ENCODE assay signal across 11 cellular contexts in genomic region chr6:156767603-156768467, GRCh38. TPM values are rescaled to one million over a fixed set of nuclear protein-coding genes. Genes with fewer than 3 reads are reported as not detected.
DNase-seq lines count a peak whose midpoint lies in the region; ATAC-seq and TF ChIP-seq lines count a peak whose summit lies in the region.
"Had no signal": no experiment of that assay in that cellular context is flagged by ENCODE, and none has a peak within 500 bp of the region (broad histone marks: within the 10 kb centered on the region; RNA-seq: fewer than 3 reads in every experiment).

No MANE protein-coding gene starts in this region.

- no peaks in the 10 kb centered on the region for H3K9me3 ChIP-seq in OCI-LY7 (ENCODE audit: low read length)

- no peak for DNase-seq in activated naive CD4-positive, alpha-beta T cell treated with anti-CD3 and anti-CD28 coated beads, Interleukin-2, amount 50 U/mL, for 72 hours (ENCODE audit: low spot score in 2 of 2)
- no peak for DNase-seq in activated naive CD4-positive, alpha-beta T cell treated with anti-CD3 and anti-CD28 coated beads, Interleukin-2, amount 50 U/mL, for 16 hours
- DNase-seq in OCI-LY7 (ENCODE audit: low spot score) (peak; percentile 80), midbrain (lab: John Stamatoyannopoulos, UW) (no peak), NCI-H82 (lab: John Stamatoyannopoulos, UW) (no peak)
- DNase-seq in activated CD4-positive, alpha-beta memory T cell treated with anti-CD3 and anti-CD28 coated beads, Interleukin-2, amount 10 ng/mL, durations not matched to agents 7 days and 5 days = no peak
- DNase-seq in stimulated activated CD4-positive, alpha-beta T cell treated with anti-CD3 and anti-CD28 coated beads, Interleukin-4, amount 100 ng/mL, for 1 hour = no peak
- DNase-seq: KG1, T-helper 9 cell had no signal

- no peaks in the 10 kb centered on the region for H3K79me2 ChIP-seq in OCI-LY7 (ENCODE audit: insufficient read depth, low read depth, low read length)

- intact Hi-C loops in OCI-LY7 (cut with micrococcal nuclease; ENCODE audit: unreplicated experiment) = no loop called here

- H2AFZ ChIP-seq in OCI-LY7 (ENCODE audit: low read length) = no peak overlapping the region

- H3K27ac ChIP-seq in OCI-LY7 (ENCODE audit: low read depth, low read length, poor library complexity, severe bottlenecking) = no peak overlapping the region

- no peak overlapping the region for H3K4me3 ChIP-seq in OCI-LY7 (ENCODE audit: low read depth, low read length, poor library complexity, severe bottlenecking)

- no peaks in the 10 kb centered on the region for H3K27me3 Mint-ChIP-seq in activated CD4-positive, alpha-beta memory T cell treated with anti-CD3 and anti-CD28 coated beads, Interleukin-2, amount 10 ng/mL, durations not matched to agents 7 days and 5 days

- H3K36me3 Mint-ChIP-seq in activated naive CD4-positive, alpha-beta T cell treated with anti-CD3 and anti-CD28 coated beads, Interleukin-2, amount 50 U/mL, for 72 hours = no peaks in the 10 kb centered on the region
- H3K36me3 Mint-ChIP-seq in activated CD4-positive, alpha-beta memory T cell treated with anti-CD3 and anti-CD28 coated beads, Interleukin-2, amount 10 ng/mL, durations not matched to agents 7 days and 5 days (ENCODE audit: low read depth) = no peaks in the 10 kb centered on the region
- H3K36me3 Mint-ChIP-seq: natural killer cell treated with Interleukin-12 subunit alpha and Interleukin-12 subunit beta and Interleukin-15 and Interleukin-18, amount 100 ng/mL, for 72 hours had no signal

- H3K4me2 ChIP-seq in OCI-LY7 (ENCODE audit: low read length) = peak overlapping the region; percentile 54

- CTCF ChIA-PET in OCI-LY7 (lab: Charles Lee; ENCODE audit: unreplicated experiment) = no interaction called here
- CTCF ChIA-PET in activated CD4-positive, alpha-beta memory T cell treated with anti-CD3 and anti-CD28 coated beads, Interleukin-2, amount 10 ng/mL, durations not matched to agents 7 days and 5 days (lab: Charles Lee) = interaction anchor here (0.7 kb wide), 1 partner anchor 202 kb away, joined by 3 read pairs; no protein-coding TSS in a partner anchor

- no peaks in the 10 kb centered on the region for H3K9me2 ChIP-seq in OCI-LY7 (ENCODE audit: insufficient read depth, low read length)

- no TSS peak for BruUV-seq in OCI-LY7 (replicated peaks; lab: Mats Ljungman, UMichigan)

- H3K4me3 Mint-ChIP-seq in activated CD4-positive, alpha-beta memory T cell treated with anti-CD3 and anti-CD28 coated beads, Interleukin-2, amount 10 ng/mL, durations not matched to agents 7 days and 5 days = no peak overlapping the region
- H3K4me3 Mint-ChIP-seq: natural killer cell treated with Interleukin-12 subunit alpha and Interleukin-12 subunit beta and Interleukin-15 and Interleukin-18, amount 100 ng/mL, for 72 hours had no signal

- TF ChIP-seq CTCF in OCI-LY7 (conservative IDR thresholded peaks at IDR 0.05; ENCODE audit: low read length) = no peak; the same call in 1 of the 2 replicates

- peak; percentile 37 to 75 for ATAC-seq in activated naive CD4-positive, alpha-beta T cell treated with anti-CD3 and anti-CD28 coated beads, Interleukin-2, amount 50 U/mL, for 72 hours
- peak; percentile 91 for ATAC-seq in HG02938 (IDR thresholded peaks at IDR 0.05; ENCODE audit: unreplicated experiment)
- ATAC-seq: natural killer cell treated with Interleukin-12 subunit alpha and Interleukin-12 subunit beta and Interleukin-15 and Interleukin-18, amount 100 ng/mL, for 72 hours had no signal

- peak overlapping the region; percentile 38 to 96 for H3K27ac Mint-ChIP-seq in activated naive CD4-positive, alpha-beta T cell treated with anti-CD3 and anti-CD28 coated beads, Interleukin-2, amount 50 U/mL, for 72 hours
- no peak overlapping the region for H3K27ac Mint-ChIP-seq in activated CD4-positive, alpha-beta memory T cell treated with anti-CD3 and anti-CD28 coated beads, Interleukin-2, amount 10 ng/mL, durations not matched to agents 7 days and 5 days

- H3K9me3 Mint-ChIP-seq in activated naive CD4-positive, alpha-beta T cell treated with anti-CD3 and anti-CD28 coated beads, Interleukin-2, amount 50 U/mL, for 72 hours = peaks cover 0 to 6% of the 10 kb centered on the region in 2 donors
- H3K9me3 Mint-ChIP-seq in activated CD4-positive, alpha-beta memory T cell treated with anti-CD3 and anti-CD28 coated beads, Interleukin-2, amount 10 ng/mL, durations not matched to agents 7 days and 5 days = no peaks in the 10 kb centered on the region
- H3K9me3 Mint-ChIP-seq: natural killer cell treated with Interleukin-12 subunit alpha and Interleukin-12 subunit beta and Interleukin-15 and Interleukin-18, amount 100 ng/mL, for 72 hours had no signal

- H3K36me3 ChIP-seq in OCI-LY7 (ENCODE audit: insufficient read depth, low read length) = no peaks in the 10 kb centered on the region

- H3K4me1 ChIP-seq in OCI-LY7 (ENCODE audit: insufficient read depth, low read length, poor library complexity, severe bottlenecking) = peaks cover 26% of the 10 kb centered on the region

- no peaks in the 10 kb centered on the region for H3K4me1 Mint-ChIP-seq in activated CD4-positive, alpha-beta memory T cell treated with anti-CD3 and anti-CD28 coated beads, Interleukin-2, amount 10 ng/mL, durations not matched to agents 7 days and 5 days

- H4K20me1 ChIP-seq in OCI-LY7 (ENCODE audit: insufficient read depth, low read length) = no peaks in the 10 kb centered on the region

- POLR2A ChIA-PET in OCI-LY7 (lab: Charles Lee) = interaction anchor here (0.6 to 2.7 kb wide), 7 partner anchors 8 to 142 kb away, joined by 3 to 14 read pairs (median 5); no protein-coding TSS in a partner anchor
- POLR2A ChIA-PET in activated CD4-positive, alpha-beta memory T cell treated with anti-CD3 and anti-CD28 coated beads, Interleukin-2, amount 10 ng/mL, durations not matched to agents 7 days and 5 days (lab: Charles Lee) = interaction anchor here (1.2 kb wide), 1 partner anchor 9 kb away, joined by 3 read pairs; the partner anchor contains the start of gene ARID1B

RNA-seq across cellular contexts. Expression of gene ARID1B, which starts 9.3 kb away (rescaled TPM):
- total RNA-seq in activated naive CD4-positive, alpha-beta T cell treated with anti-CD3 and anti-CD28 coated beads, Interleukin-2, amount 50 U/mL, for 72 hours = 10 to 100 TPM; 53.1 to 69.5 TPM
- total RNA-seq in OCI-LY7 (2014; rRNA removed; shearing (Covaris generic)) = 71.8 and 90.1 TPM in 2 replicates
- total RNA-seq in OCI-LY7 (2022) = 164 and 170 TPM in 2 replicates
- total RNA-seq in activated CD4-positive, alpha-beta memory T cell treated with anti-CD3 and anti-CD28 coated beads, Interleukin-2, amount 10 ng/mL, durations not matched to agents 7 days and 5 days = 10 to 100 TPM; 63.4 to 65.5 TPM
